In genomic region chr1:247332901-247333361, GRCh38 we compare ENCODE assay signal across 8 cellular contexts. TPM values are rescaled to one million over a fixed set of nuclear protein-coding genes. Genes with fewer than 3 reads are reported as not detected.
A peak's percentile ranks its signal among the peaks of the same experiment; 100 is the strongest.
DNase-seq lines count a peak whose midpoint lies in the region; ATAC-seq and TF ChIP-seq lines count a peak whose summit lies in the region.

No MANE protein-coding gene starts in this region.

- no peak for ATAC-seq in IMR-90 (ENCODE audit: low read depth)
- no peak for ATAC-seq in HG03196 (IDR thresholded peaks at IDR 0.05; ENCODE audit: unreplicated experiment)
- ATAC-seq in GM19463 (IDR thresholded peaks at IDR 0.05; ENCODE audit: unreplicated experiment): no peak

- TF ChIP-seq CTCF in C4-2B (conservative IDR thresholded peaks at IDR 0.05): no peak
- no peak for TF ChIP-seq CTCF in IMR-90 (conservative IDR thresholded peaks at IDR 0.05; ENCODE audit: low read depth, low read length)
- TF ChIP-seq CTCF in right atrium auricular region (IDR thresholded peaks at IDR 0.05): no peak
- TF ChIP-seq CTCF in prostate gland (IDR thresholded peaks at IDR 0.05): no peak

- no peak overlapping the region for H2BK15ac ChIP-seq in IMR-90 (ENCODE audit: low read depth, low read length)

- peak overlapping the region; percentile 84 for H4K5ac ChIP-seq in IMR-90 (ENCODE audit: low read depth, low read length)

- 0 out of 2 replicates have a peak overlapping the region, but pooled peaks have one; percentile 88 for H4K91ac ChIP-seq in IMR-90 (ENCODE audit: insufficient read depth, low read depth, low read length)

- in situ Hi-C loops in IMR-90 (cut with MboI; ENCODE audit: low sequenced_read_pairs): no loop called here

- intact Hi-C loops in IMR-90 (cut with micrococcal nuclease) (loop anchor here (1.0 to 5.0 kb wide), 3 partner anchors 24 to 121 kb away; no protein-coding TSS in a partner anchor), prostate gland (cut with DNase I) (loop anchor here (10.0 kb wide), 1 partner anchor 228 kb away; the partner anchor contains the start of gene ZNF669)
- intact Hi-C loops in activated T-helper 2 cell treated with anti-CD3 and anti-CD28 coated beads, Interferon-gamma antibody, Interleukin-2, Interleukin-4, amounts not matched to agents 10 μg/mL and 5 μg/mL and 100 μg/mL, durations not matched to agents 14 hours and 24 hours and 36 hours (cut with micrococcal nuclease): loop anchor here (5.0 to 10.0 kb wide), 3 partner anchors 39 to 228 kb away; partner anchors contain the start of gene ZNF669

- H3K9me1 ChIP-seq in IMR-90 (ENCODE audit: insufficient read depth, low read length): peaks cover 25% of the 10 kb centered on the region

- no peaks in the 10 kb centered on the region for H3K9me3 Mint-ChIP-seq in activated T-helper 2 cell treated with anti-CD3 and anti-CD28 coated beads, Interferon-gamma antibody, Interleukin-2, Interleukin-4, amounts not matched to agents 10 μg/mL and 5 μg/mL and 100 μg/mL, durations not matched to agents 14 hours and 24 hours and 36 hours

- dilution Hi-C loops in IMR-90 (cut with HindIII; ENCODE audit: low sequenced_read_pairs, unreplicated experiment): no loop called here

- H3K27ac Mint-ChIP-seq in activated T-helper 2 cell treated with anti-CD3 and anti-CD28 coated beads, Interferon-gamma antibody, Interleukin-2, Interleukin-4, amounts not matched to agents 10 μg/mL and 5 μg/mL and 100 μg/mL, durations not matched to agents 14 hours and 24 hours and 36 hours: no peak overlapping the region

- peak; percentile 30 for DNase-seq in IMR-90
- DNase-seq in activated T-helper 2 cell treated with anti-CD3 and anti-CD28 coated beads, Interferon-gamma antibody, Interleukin-2, Interleukin-4, amounts not matched to agents 10 μg/mL and 5 μg/mL and 100 μg/mL, durations not matched to agents 14 hours and 24 hours and 36 hours (ENCODE audit: low spot score): no peak
- DNase-seq in right atrium auricular region (ENCODE audit: low spot score): peak; percentile 74
- peak; percentile 48 for DNase-seq in prostate gland (ENCODE audit: low spot score)
- no peak for DNase-seq in NCI-H128 (lab: John Stamatoyannopoulos, UW; ENCODE audit: unreplicated experiment)

- peak overlapping the region; percentile 95 for H3K9ac ChIP-seq in IMR-90 (ENCODE audit: low read depth, low read length)

- WGBS in IMR-90 (ENCODE audit: extremely low coverage in 2 of 2, insufficient read length in 1 of 2), 2 experiments: 43% methylated on average over 5 of the region's 13 CpGs; no CpG with 5 or more reads in 1 of the 2 experiments
- 21% methylated on average over 13 of the region's 13 CpGs for WGBS in prostate gland

- H3K9me3 ChIP-seq in IMR-90 (ENCODE audit: control insufficient read depth, insufficient read depth, low read length) (no peaks in the 10 kb centered on the region), right atrium auricular region (no peaks in the 10 kb centered on the region), prostate gland (no peaks in the 10 kb centered on the region)

- H3K4me3 ChIP-seq in IMR-90 (ENCODE audit: insufficient read depth, low read depth, low read length) (peak overlapping the region; percentile 79), right atrium auricular region (peak overlapping the region; percentile 74 to 90), prostate gland (peak overlapping the region; percentile 86 to 91)

- H3K4me1 ChIP-seq in IMR-90 (ENCODE audit: control insufficient read depth, insufficient read depth, low read length) (peaks cover 11% of the 10 kb centered on the region), right atrium auricular region (peaks cover 0 to 51% of the 10 kb centered on the region in 2 donors), prostate gland (replicated peaks) (peaks cover 7% of the 10 kb centered on the region)

- H3K23ac ChIP-seq in IMR-90 (ENCODE audit: low read depth, low read length): peak overlapping the region; percentile 78

- H4K8ac ChIP-seq in IMR-90 (ENCODE audit: low read depth in 2 of 2, low read length in 2 of 2): peak overlapping the region; percentile 91 to 96; a peak in 2 of 4 replicates

- peaks cover 26% of the 10 kb centered on the region for H4K20me1 ChIP-seq in IMR-90 (ENCODE audit: insufficient read depth, low read length)

- H2AK5ac ChIP-seq in IMR-90 (ENCODE audit: low read depth, low read length): peak overlapping the region; percentile 2; the same call in 1 of the 2 replicates

- H3K56ac ChIP-seq in IMR-90 (ENCODE audit: extremely low read depth, insufficient read depth, low read length): peak overlapping the region; percentile 51; the same call in 1 of the 2 replicates

- TF ChIP-seq POLR2A in IMR-90 (IDR thresholded peaks at IDR 0.05; ENCODE audit: low read depth, low read length): no peak
- peak; percentile 25 for TF ChIP-seq POLR2A in prostate gland (IDR thresholded peaks at IDR 0.05)

- H2AFZ ChIP-seq in IMR-90 (replicated peaks; ENCODE audit: low read length, poor library complexity): peak overlapping the region; percentile 92

- no peak overlapping the region for H2BK20ac ChIP-seq in IMR-90 (ENCODE audit: low read depth, low read length)

- peak overlapping the region; percentile 4 for H2BK5ac ChIP-seq in IMR-90 (ENCODE audit: low read depth, low read length, poor library complexity, severe bottlenecking)

- H3K79me1 ChIP-seq in IMR-90 (ENCODE audit: low read depth in 1 of 2, low read length in 2 of 2): peaks cover 49 to 77% of the 10 kb centered on the region in 2 experiments

- peak overlapping the region; percentile 73 for H3K4me3 Mint-ChIP-seq in activated T-helper 2 cell treated with anti-CD3 and anti-CD28 coated beads, Interferon-gamma antibody, Interleukin-2, Interleukin-4, amounts not matched to agents 10 μg/mL and 5 μg/mL and 100 μg/mL, durations not matched to agents 14 hours and 24 hours and 36 hours (ENCODE audit: low read depth)

- H3K36me3 ChIP-seq in IMR-90 (ENCODE audit: control insufficient read depth, insufficient read depth, low read length) (peaks cover 23% of the 10 kb centered on the region), right atrium auricular region (peaks cover 19% of the 10 kb centered on the region), prostate gland (peaks cover 0 to 6% of the 10 kb centered on the region in 2 donors)

- no peak overlapping the region; the same call in 1 of the 2 replicates for H3K18ac ChIP-seq in IMR-90 (ENCODE audit: low read depth, low read length)

- peaks cover 35% of the 10 kb centered on the region for H3K36me3 Mint-ChIP-seq in activated T-helper 2 cell treated with anti-CD3 and anti-CD28 coated beads, Interferon-gamma antibody, Interleukin-2, Interleukin-4, amounts not matched to agents 10 μg/mL and 5 μg/mL and 100 μg/mL, durations not matched to agents 14 hours and 24 hours and 36 hours (ENCODE audit: low read depth)

- CTCF ChIA-PET in IMR-90 (lab: Yijun Ruan, JAX): interaction anchor here (0.9 kb wide), 1 partner anchor 40 kb away, joined by 3 read pairs; no protein-coding TSS in a partner anchor

- H2AK9ac ChIP-seq in IMR-90 (replicated peaks; ENCODE audit: low read depth, low read length, poor library complexity): peak overlapping the region; percentile 38

- peak overlapping the region; percentile 86 for H3K4ac ChIP-seq in IMR-90 (ENCODE audit: low read depth, low read length)

- H3K14ac ChIP-seq in IMR-90 (replicated peaks; ENCODE audit: low read depth, low read length): peak overlapping the region; percentile 91

- POLR2A ChIA-PET in IMR-90 (lab: Charles Lee; ENCODE audit: unreplicated experiment): interaction anchor here (0.8 kb wide), 1 partner anchor 16 kb away, joined by 4 read pairs; no protein-coding TSS in a partner anchor

- peak overlapping the region; percentile 84; the same call in 1 of the 2 replicates for H3K27ac ChIP-seq in C4-2B
- peak overlapping the region; percentile 96 for H3K27ac ChIP-seq in IMR-90 (ENCODE audit: insufficient read depth, low read length)
- peak overlapping the region; percentile 91 for H3K27ac ChIP-seq in right atrium auricular region
- H3K27ac ChIP-seq in prostate gland: peak overlapping the region; percentile 83 to 89

- no peak overlapping the region for H2BK120ac ChIP-seq in IMR-90 (ENCODE audit: low read depth, low read length)

- H3K4me2 ChIP-seq in IMR-90 (ENCODE audit: low read depth, low read length): peak overlapping the region; percentile 97

- peaks cover 28% of the 10 kb centered on the region for H3K4me1 Mint-ChIP-seq in activated T-helper 2 cell treated with anti-CD3 and anti-CD28 coated beads, Interferon-gamma antibody, Interleukin-2, Interleukin-4, amounts not matched to agents 10 μg/mL and 5 μg/mL and 100 μg/mL, durations not matched to agents 14 hours and 24 hours and 36 hours (ENCODE audit: low read depth)

- no TSS peak for BruUV-seq in IMR-90 (replicated peaks; lab: Mats Ljungman, UMichigan)

- H3K27me3 Mint-ChIP-seq in activated T-helper 2 cell treated with anti-CD3 and anti-CD28 coated beads, Interferon-gamma antibody, Interleukin-2, Interleukin-4, amounts not matched to agents 10 μg/mL and 5 μg/mL and 100 μg/mL, durations not matched to agents 14 hours and 24 hours and 36 hours (ENCODE audit: low read depth): no peaks in the 10 kb centered on the region

- TF ChIP-seq RAD21 in IMR-90 (IDR thresholded peaks at IDR 0.05; ENCODE audit: low read length): no peak

- no peaks in the 10 kb centered on the region for H3K27me3 ChIP-seq in IMR-90 (ENCODE audit: control insufficient read depth, insufficient read depth, low read length)
- H3K27me3 ChIP-seq in right atrium auricular region: no peaks in the 10 kb centered on the region
- H3K27me3 ChIP-seq in prostate gland (replicated peaks; ENCODE audit: insufficient read depth): no peaks in the 10 kb centered on the region

TF ChIP-seq in IMR-90, 13 proteins besides CTCF, POLR2A, EP300 and RAD21:
- peak; percentile 24; the same call in 1 of the 2 replicates for TF ChIP-seq BHLHE40 (IDR thresholded peaks at IDR 0.05; ENCODE audit: low read depth, low read length)
- TF ChIP-seq CHD1 (IDR thresholded peaks at IDR 0.05; ENCODE audit: low read depth, low read length): no peak

RNA-seq across cellular contexts. Expression of gene ZNF496, which starts 1.3 kb away (rescaled TPM):
- total RNA-seq in IMR-90 (2012; rRNA removed) (8.9 and 11.7 TPM in 2 replicates), right atrium auricular region (10 to 100 TPM; 19.4 to 32.6 TPM), prostate gland (10 to 100 TPM; 32.1 to 68.2 TPM)
- 16.2 and 17.1 TPM in 2 replicates for polyA plus RNA-seq in IMR-90 (2012; rRNA removed)
- 13.7 and 15.5 TPM in 2 replicates for polyA plus RNA-seq in IMR-90 (2012; cell fraction: cytosol; rRNA removed)
- polyA plus RNA-seq in IMR-90 (2012; cell fraction: nucleus; rRNA removed; ENCODE audit: low replicate concordance): 22.8 and 27.3 TPM in 2 replicates
- 19.2 and 19.4 TPM in 2 replicates for total RNA-seq in activated T-helper 2 cell treated with anti-CD3 and anti-CD28 coated beads, Interferon-gamma antibody, Interleukin-2, Interleukin-4, amounts not matched to agents 10 μg/mL and 5 μg/mL and 100 μg/mL, durations not matched to agents 14 hours and 24 hours and 36 hours

Comparison
In these comparisons a context has a peak if more than half of its experiments do, and no peak if none do; other contexts are left out.
1. DNase-seq: peak in IMR-90 (single experiment), right atrium auricular region (single experiment) and prostate gland (single experiment); none in activated T-helper 2 cell treated with anti-CD3 and anti-CD28 coated beads, Interferon-gamma antibody, Interleukin-2, Interleukin-4, amounts not matched to agents 10 μg/mL and 5 μg/mL and 100 μg/mL, durations not matched to agents 14 hours and 24 hours and 36 hours (single experiment) and NCI-H128 (single experiment).
2. Peak in every context shown above with its lines, with median percentiles within 50 percentile points of each other: H3K27ac ChIP-seq and H3K4me3 ChIP-seq.